Comparison of ENCODE assay signal across 10 cellular contexts in the genomic region with DNA sequence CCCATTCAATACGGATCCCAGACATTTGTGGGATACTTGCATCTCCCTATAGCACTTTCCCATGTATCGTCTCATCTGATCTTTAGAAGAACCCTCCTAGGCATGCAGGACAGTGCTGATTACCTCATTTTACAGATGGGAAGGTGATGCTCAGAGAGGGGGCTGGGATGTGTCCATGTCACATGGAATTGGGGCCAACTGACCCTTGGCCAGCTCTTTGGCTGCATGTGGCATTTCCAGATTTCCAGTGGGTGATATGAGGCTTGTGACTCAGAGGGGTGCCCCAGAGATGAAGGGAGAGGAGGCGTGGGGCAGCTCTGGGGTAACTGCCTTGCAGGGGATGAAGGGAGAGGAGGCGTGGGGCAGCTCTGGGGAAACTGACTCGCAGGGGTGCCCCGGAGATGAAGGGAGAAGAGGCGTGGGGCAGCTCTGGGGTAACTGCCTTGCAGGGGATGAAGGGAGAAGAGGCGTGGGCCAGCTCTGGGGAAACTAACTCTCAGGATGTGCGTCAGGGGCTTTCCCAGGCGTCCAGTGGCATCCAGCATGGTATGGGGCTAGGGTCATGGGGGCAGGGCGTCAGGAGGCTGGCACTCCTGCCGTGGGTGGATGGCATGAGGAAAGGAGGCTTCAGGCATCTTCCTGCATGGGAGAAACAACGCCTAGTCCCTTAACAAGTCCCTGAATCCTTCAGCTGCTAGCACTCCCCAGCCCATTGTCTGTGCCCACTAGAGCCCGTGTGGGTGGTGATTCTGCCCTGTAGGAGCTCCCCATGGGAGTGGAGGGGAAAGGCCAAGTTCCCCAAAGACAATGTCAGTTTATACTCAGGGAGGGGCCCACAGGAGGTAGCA. TPM values are rescaled to one million over a fixed set of nuclear protein-coding genes. Genes with fewer than 3 reads are reported as not detected.
DNase-seq lines count a peak whose midpoint lies in the region; TF ChIP-seq lines count a peak whose summit lies in the region.
"Had no signal": no experiment of that assay in that cellular context is flagged by ENCODE, and none has a peak within 500 bp of the region (broad histone marks: within the 10 kb centered on the region; RNA-seq: fewer than 3 reads in every experiment).

No MANE protein-coding gene starts in this region.

- POLR2A ChIA-PET in RWPE1 (lab: Yijun Ruan, JAX; ENCODE audit: low non-redundant PET) = interaction anchor here (0.6 kb wide), 1 partner anchor 13 kb away, joined by 3 read pairs; the partner anchor contains the start of gene TBC1D22A

- TF ChIP-seq CTCF in RWPE1 (conservative IDR thresholded peaks at IDR 0.05; ENCODE audit: low read depth) = no peak
- TF ChIP-seq CTCF in fibroblast of the aortic adventitia (IDR thresholded peaks at IDR 0.05; ENCODE audit: insufficient read depth, low read length) = no peak

- peak overlapping the region; percentile 68 for H3K4me3 Mint-ChIP-seq in T-helper 2 cell treated with Interferon-gamma antibody and Interleukin-4, amounts not matched to agents 5 μg/mL and 100 μg/mL, for 36 hours

- peaks cover under 1% of the 10 kb centered on the region for H3K9me3 Mint-ChIP-seq in T-helper 2 cell treated with Interferon-gamma antibody and Interleukin-4, amounts not matched to agents 5 μg/mL and 100 μg/mL, for 36 hours

- H3K27ac Mint-ChIP-seq in T-helper 2 cell treated with Interferon-gamma antibody and Interleukin-4, amounts not matched to agents 5 μg/mL and 100 μg/mL, for 36 hours = peak overlapping the region; percentile 80

- no peaks in the 10 kb centered on the region for H3K27me3 Mint-ChIP-seq in T-helper 2 cell treated with Interferon-gamma antibody and Interleukin-4, amounts not matched to agents 5 μg/mL and 100 μg/mL, for 36 hours (ENCODE audit: low read depth)

- H3K4me1 Mint-ChIP-seq in T-helper 2 cell treated with Interferon-gamma antibody and Interleukin-4, amounts not matched to agents 5 μg/mL and 100 μg/mL, for 36 hours (ENCODE audit: low read depth) = peaks cover 13% of the 10 kb centered on the region

- DNase-seq in T-helper 2 cell treated with Interferon-gamma antibody and Interleukin-4, amounts not matched to agents 5 μg/mL and 100 μg/mL, for 36 hours (ENCODE audit: low spot score) = no peak
- DNase-seq in T-helper 2 cell (no peak), RWPE1 (ENCODE audit: low spot score) (no peak), fibroblast of the aortic adventitia (ENCODE audit: low read depth) (peak; percentile 25), mucosa of gallbladder (ENCODE audit: low spot score) (no peak), iPS-NIHi7 (ENCODE audit: extremely low spot score) (no peak), epidermal melanocyte (ENCODE audit: insufficient read length, low spot score) (no peak)
- DNase-seq: NCI-H2171 treated with DMSO at 0.1 percent for 48 hours had no signal

- H3K4me3 ChIP-seq in fibroblast of the aortic adventitia (ENCODE audit: low read depth, low read length) (no peak overlapping the region), skin epidermis (no peak overlapping the region)
- H3K4me3 ChIP-seq: pancreas had no signal

- H3K27ac ChIP-seq in RWPE1 = peak overlapping the region; percentile 54
- peak overlapping the region in 16 of 21 experiments; percentile 0 to 91 (median 54) for H3K27ac ChIP-seq in skin epidermis
- H3K27ac ChIP-seq: pancreas had no signal

- no peaks in the 10 kb centered on the region for H3K36me3 Mint-ChIP-seq in T-helper 2 cell treated with Interferon-gamma antibody and Interleukin-4, amounts not matched to agents 5 μg/mL and 100 μg/mL, for 36 hours (ENCODE audit: low read depth)

- CTCF ChIA-PET in RWPE1 (lab: Yijun Ruan, JAX) = interaction anchor here (0.6 to 1.3 kb wide), 2 partner anchors 11 to 186 kb away, joined by 4 read pairs; no protein-coding TSS in a partner anchor

RNA-seq across cellular contexts. Expression of gene CERK, which starts 11.9 kb away (rescaled TPM):
- 14.1 and 39.4 TPM in 2 replicates for total RNA-seq in fibroblast of the aortic adventitia (ENCODE audit: low replicate concordance)
- total RNA-seq in mucosa of gallbladder = 41.8 TPM

RNA-seq across cellular contexts. Expression of gene TBC1D22A, which starts 12.5 kb away (rescaled TPM):
- total RNA-seq in fibroblast of the aortic adventitia (ENCODE audit: low replicate concordance) (12.7 and 13.8 TPM in 2 replicates), mucosa of gallbladder (33.0 TPM)
